In the genomic region with DNA sequence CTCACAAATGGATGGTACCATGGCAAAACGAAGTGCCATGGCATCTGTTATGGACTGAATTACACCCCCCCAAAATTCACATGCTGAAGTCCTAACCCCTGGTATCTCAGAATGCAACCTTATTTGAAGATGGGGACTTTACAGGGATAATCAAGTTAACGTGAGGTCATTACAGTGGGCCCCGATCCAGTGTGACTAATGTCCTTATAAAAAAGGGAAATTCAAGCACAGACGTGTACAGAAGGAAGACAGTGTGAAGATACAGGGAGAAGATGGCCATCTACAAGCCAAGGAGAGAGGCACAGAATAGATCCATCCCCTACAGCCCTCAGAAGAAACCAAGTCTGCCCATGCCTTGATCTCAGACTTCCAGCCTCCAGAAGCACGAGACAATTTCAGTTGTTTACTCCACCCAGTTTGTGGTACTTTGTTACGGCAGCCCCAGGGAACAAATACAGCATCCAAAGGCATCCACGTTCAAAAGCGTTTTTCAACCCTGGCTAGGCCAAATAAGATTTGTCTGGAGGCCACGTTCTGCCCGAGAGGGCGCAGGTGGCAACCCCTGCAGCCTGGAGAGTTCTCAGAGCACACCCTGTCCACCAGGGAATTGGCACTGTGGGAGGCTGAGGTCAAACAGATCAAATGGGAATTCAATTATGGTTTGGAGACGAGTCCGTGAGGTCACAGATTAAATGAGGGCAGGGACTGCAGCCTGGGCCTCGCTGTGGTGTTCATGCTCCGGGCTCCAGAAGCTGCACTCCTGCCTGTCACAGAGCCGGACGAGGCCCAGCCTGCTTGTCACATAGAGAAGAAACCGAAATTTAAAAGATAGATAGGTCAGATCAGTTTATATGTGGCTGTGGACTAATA, we compare ENCODE assay signal across 9 cellular contexts.
"Had no signal": no experiment of that assay in that cellular context is flagged by ENCODE, and none has a peak within 500 bp of the region (broad histone marks: within the 10 kb centered on the region; RNA-seq: fewer than 3 reads in every experiment).

No MANE protein-coding gene starts in this region.

- H3K4me1 Mint-ChIP-seq: central memory CD8-positive, alpha-beta T cell had no signal

- H3K9me3 Mint-ChIP-seq: activated CD4-positive, alpha-beta memory T cell treated with anti-CD3 and anti-CD28 coated beads, Interleukin-2, amount 10 ng/mL, durations not matched to agents 7 days and 5 days; activated T-helper 2 cell treated with anti-CD3 and anti-CD28 coated beads, Interferon-gamma antibody, Interleukin-2, Interleukin-4, amounts not matched to agents 10 μg/mL and 5 μg/mL and 100 μg/mL, durations not matched to agents 14 hours and 24 hours and 36 hours; central memory CD8-positive, alpha-beta T cell; nephron had no signal

- H3K4me3 Mint-ChIP-seq: activated CD4-positive, alpha-beta memory T cell treated with anti-CD3 and anti-CD28 coated beads, Interleukin-2, amount 10 ng/mL, durations not matched to agents 7 days and 5 days; central memory CD8-positive, alpha-beta T cell; nephron had no signal

- DNase-seq: activated CD4-positive, alpha-beta memory T cell treated with anti-CD3 and anti-CD28 coated beads, Interleukin-2, amount 10 ng/mL, durations not matched to agents 7 days and 5 days; activated CD4-positive, alpha-beta T cell treated with anti-CD3 and anti-CD28 coated beads for 1 hour; activated naive CD4-positive, alpha-beta T cell treated with anti-CD3 and anti-CD28 coated beads, Interleukin-2, amount 50 U/mL, for 16 hours; glutamatergic neuron; stimulated activated CD4-positive, alpha-beta T cell treated with anti-CD3 and anti-CD28 coated beads, Interleukin-15, amount 100 ng/mL, for 24 hours; stimulated activated CD4-positive, alpha-beta T cell treated with anti-CD3 and anti-CD28 coated beads, Interleukin-4, amount 100 ng/mL, for 24 hours had no signal

- H3K27ac Mint-ChIP-seq: activated CD4-positive, alpha-beta memory T cell treated with anti-CD3 and anti-CD28 coated beads, Interleukin-2, amount 10 ng/mL, durations not matched to agents 7 days and 5 days; activated T-helper 2 cell treated with anti-CD3 and anti-CD28 coated beads, Interferon-gamma antibody, Interleukin-2, Interleukin-4, amounts not matched to agents 10 μg/mL and 5 μg/mL and 100 μg/mL, durations not matched to agents 14 hours and 24 hours and 36 hours; nephron had no signal
